ENCODE assay signal across 8 cellular contexts in the genomic region with DNA sequence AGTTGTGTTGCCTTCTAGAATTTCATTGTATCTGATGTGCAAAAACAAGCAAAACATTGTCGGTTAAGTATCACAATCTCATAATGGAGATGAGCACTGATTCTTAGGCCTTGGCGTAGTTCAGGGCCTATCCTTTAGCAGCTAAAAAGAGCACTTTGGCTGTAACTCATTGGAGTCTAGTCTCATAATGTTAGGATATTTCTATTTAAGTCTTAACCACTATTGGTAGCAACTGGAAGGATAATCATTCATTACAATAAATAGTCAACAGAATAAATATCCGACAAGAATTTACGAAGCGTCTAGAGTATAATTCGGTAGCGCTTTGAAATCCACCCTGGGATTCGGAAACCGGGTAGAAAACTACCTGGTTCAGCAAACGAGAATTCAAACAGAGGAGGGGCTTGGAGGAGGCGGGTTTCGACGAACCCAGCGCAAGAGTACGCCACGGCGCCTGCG. TPM values are rescaled to one million over a fixed set of nuclear protein-coding genes. Genes with fewer than 3 reads are reported as not detected.
A peak's percentile ranks its signal among the peaks of the same experiment; 100 is the strongest.
DNase-seq lines count a peak whose midpoint lies in the region; ATAC-seq and FAIRE-seq lines count a peak whose summit lies in the region.

No MANE protein-coding gene starts in this region.

- no peaks in the 10 kb centered on the region for H3K27me3 Mint-ChIP-seq in activated naive CD8-positive, alpha-beta T cell treated with anti-CD3 and anti-CD28 coated beads, Interleukin-2, amount 10 ng/mL, durations not matched to agents 7 days and 5 days

- H3K27ac Mint-ChIP-seq in activated naive CD8-positive, alpha-beta T cell treated with anti-CD3 and anti-CD28 coated beads, Interleukin-2, amount 10 ng/mL, durations not matched to agents 7 days and 5 days, result no peak overlapping the region

- H3K4me1 Mint-ChIP-seq in activated naive CD8-positive, alpha-beta T cell treated with anti-CD3 and anti-CD28 coated beads, Interleukin-2, amount 10 ng/mL, durations not matched to agents 7 days and 5 days, result peaks cover 25% of the 10 kb centered on the region

- peak overlapping the region; percentile 72 for H3K4me2 ChIP-seq in BLaER1

- H3K27me3 ChIP-seq in BLaER1, result no peaks in the 10 kb centered on the region

- POLR2A ChIA-PET in activated naive CD8-positive, alpha-beta T cell treated with anti-CD3 and anti-CD28 coated beads, Interleukin-2, amount 10 ng/mL, durations not matched to agents 7 days and 5 days (lab: Charles Lee), result interaction anchor here (1.5 to 2.1 kb wide), 5 partner anchors 50 to 597 kb away, joined by 4 to 7 read pairs (median 5); partner anchors contain the start of genes HIKESHI, PICALM and TMEM126A

- FAIRE-seq in RCC 7860 (lab: Jason Lieb, UNC), result no peak

- H4K20me1 ChIP-seq in BLaER1, result peaks cover 37% of the 10 kb centered on the region

- peak overlapping the region; percentile 78 for H3K4me3 ChIP-seq in BLaER1

- no peak overlapping the region for H3K4me3 Mint-ChIP-seq in activated naive CD8-positive, alpha-beta T cell treated with anti-CD3 and anti-CD28 coated beads, Interleukin-2, amount 10 ng/mL, durations not matched to agents 7 days and 5 days

- H3K27ac ChIP-seq in BLaER1, result peak overlapping the region; percentile 99

- peaks cover 28% of the 10 kb centered on the region for H3K4me1 ChIP-seq in BLaER1

- H3K36me3 ChIP-seq in BLaER1, result no peaks in the 10 kb centered on the region

- no peaks in the 10 kb centered on the region for H3K9me3 ChIP-seq in BLaER1

- no peaks in the 10 kb centered on the region for H3K9me3 Mint-ChIP-seq in activated naive CD8-positive, alpha-beta T cell treated with anti-CD3 and anti-CD28 coated beads, Interleukin-2, amount 10 ng/mL, durations not matched to agents 7 days and 5 days

- ATAC-seq in GM18517 (IDR thresholded peaks at IDR 0.05; ENCODE audit: unreplicated experiment) (peak; percentile 71), HG03025 (IDR thresholded peaks at IDR 0.05; ENCODE audit: low FRiP score, unreplicated experiment) (peak; percentile 58), left ventricle myocardium superior (peak; percentile 90)
- ATAC-seq in activated naive CD8-positive, alpha-beta T cell treated with anti-CD3 and anti-CD28 coated beads, Interleukin-2, amount 10 ng/mL, durations not matched to agents 7 days and 5 days (ENCODE audit: low read depth), result peak; percentile 81

- H3K36me3 Mint-ChIP-seq in activated naive CD8-positive, alpha-beta T cell treated with anti-CD3 and anti-CD28 coated beads, Interleukin-2, amount 10 ng/mL, durations not matched to agents 7 days and 5 days, result peaks cover 3% of the 10 kb centered on the region

- H3K9ac ChIP-seq in BLaER1, result peak overlapping the region; percentile 99

- DNase-seq in RCC 7860 (ENCODE audit: low spot score), result peak; percentile 74
- peak; percentile 84 for DNase-seq in activated naive CD8-positive, alpha-beta T cell treated with anti-CD3 and anti-CD28 coated beads, Interleukin-2, amount 10 ng/mL, durations not matched to agents 7 days and 5 days
- DNase-seq in left ventricle myocardium superior, result peak; percentile 91
- peak; percentile 54 for DNase-seq in pulmonary artery endothelial cell (ENCODE audit: low read depth, low spot score)
- DNase-seq in NCI-H1436 (lab: John Stamatoyannopoulos, UW), result no peak

- intact Hi-C loops in left ventricle myocardium superior (cut with micrococcal nuclease), result no loop called here

RNA-seq across cellular contexts. Expression of gene EED, which starts 0.5 kb away (rescaled TPM):
- total RNA-seq in activated naive CD8-positive, alpha-beta T cell treated with anti-CD3 and anti-CD28 coated beads, Interleukin-2, amount 10 ng/mL, durations not matched to agents 7 days and 5 days, result 10 to 100 TPM; 43.4 TPM
- total RNA-seq in left ventricle myocardium superior, result 14.5 TPM
- 18.7 and 27.7 TPM in 2 replicates for total RNA-seq in pulmonary artery endothelial cell

RNA-seq across cellular contexts. Expression of gene HIKESHI, which starts 57.9 kb away (rescaled TPM):
- total RNA-seq in activated naive CD8-positive, alpha-beta T cell treated with anti-CD3 and anti-CD28 coated beads, Interleukin-2, amount 10 ng/mL, durations not matched to agents 7 days and 5 days, result 10 to 100 TPM; 37.8 to 38.3 TPM
- total RNA-seq in left ventricle myocardium superior (54.1 TPM), pulmonary artery endothelial cell (91.0 and 101 TPM in 2 replicates)
